ENCODE assay signal across 1 cellular context in genomic region chr20:23147964-23148720, GRCh38.
A peak's percentile ranks its signal among the peaks of the same experiment; 100 is the strongest.
TF ChIP-seq lines count a peak whose summit lies in the region.

No MANE protein-coding gene starts in this region.

TF ChIP-seq in A549, 52 proteins besides CTCF, POLR2A, EP300 and RAD21 (continued from another document):
- TF ChIP-seq MAX (IDR thresholded peaks at IDR 0.05), result peak; percentile 11; the same call in 1 of the 2 replicates
- TF ChIP-seq HES2 (IDR thresholded peaks at IDR 0.05), result no peak
- no peak for TF ChIP-seq ESRRA (IDR thresholded peaks at IDR 0.05; ENCODE audit: borderline replicate concordance, low read length)
